31 cellular contexts compared by ENCODE assay signal in the genomic region with DNA sequence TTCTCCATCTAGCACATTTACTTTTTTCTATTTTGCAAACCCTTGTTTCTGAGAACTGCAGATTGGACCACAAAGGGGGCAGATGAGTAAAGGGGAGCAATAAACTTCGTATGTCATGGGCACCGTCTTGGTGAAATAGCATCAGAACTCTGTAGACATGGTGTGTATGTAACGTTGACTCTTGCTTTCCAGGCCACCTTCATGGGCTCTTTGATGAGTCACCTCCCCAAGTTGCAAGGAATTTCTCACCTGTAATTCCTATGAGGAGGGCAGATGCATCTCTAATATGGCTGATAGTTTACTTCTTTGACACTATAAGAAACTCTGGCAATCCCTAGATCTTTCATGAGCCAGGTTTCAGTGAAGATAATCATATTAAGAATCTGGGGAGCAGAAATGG.
"Had no signal": no experiment of that assay in that cellular context is flagged by ENCODE, and none has a peak within 500 bp of the region (broad histone marks: within the 10 kb centered on the region; RNA-seq: fewer than 3 reads in every experiment).

No MANE protein-coding gene starts in this region.

- DNase-seq: natural killer cell; occipital lobe; ovary; posterior cingulate gyrus; psoas muscle; right cardiac atrium; right lobe of liver; spleen; stimulated activated CD4-positive, alpha-beta T cell treated with anti-CD3 and anti-CD28 coated beads, Interleukin-12 subunit alpha, Interleukin-12 subunit beta, amount 100 ng/mL, for 4 hours; stimulated activated CD4-positive, alpha-beta T cell treated with anti-CD3 and anti-CD28 coated beads, Interleukin-1b, Interleukin-23, amount 100 ng/mL, for 48 hours; stimulated activated CD4-positive, alpha-beta T cell treated with anti-CD3 and anti-CD28 coated beads, Interleukin-4, amount 100 ng/mL, for 1 hour; stimulated activated CD4-positive, alpha-beta T cell treated with anti-CD3 and anti-CD28 coated beads, Interleukin-4, amount 100 ng/mL, for 4 hours; stimulated activated CD8-positive, alpha-beta memory T cell treated with anti-CD3 and anti-CD28 coated beads, Interleukin-4, amount 100 ng/mL, for 48 hours; stimulated activated naive CD4-positive, alpha-beta T cell; stimulated activated naive CD8-positive, alpha-beta T cell treated with anti-CD3 and anti-CD28 coated beads, Interleukin-15, amount 100 ng/mL, for 72 hours; stimulated activated naive CD8-positive, alpha-beta T cell treated with anti-CD3 and anti-CD28 coated beads, Interleukin-15, Interleukin-2, amounts not matched to agents 100 U/mL and 50 U/mL, for 24 hours; substantia nigra; testis; tibial artery; transverse colon; upper lobe of right lung; uterus had no signal

- H3K27me3 Mint-ChIP-seq: progenitor cell of endocrine pancreas; stimulated activated naive CD8-positive, alpha-beta T cell treated with anti-CD3 and anti-CD28 coated beads, Interleukin-15, amount 100 ng/mL, for 72 hours; type B pancreatic cell had no signal

- ATAC-seq: natural killer cell; psoas muscle; right cardiac atrium; right lobe of liver; stimulated activated memory B cell treated with anti-CD40 and anti-IgM and Interleukin-4, amounts not matched to agents 10 μg/mL and 1 μg/mL and 100 μg/mL, for 72 hours; stimulated activated naive CD8-positive, alpha-beta T cell treated with anti-CD3 and anti-CD28 coated beads, Interleukin-15, amount 100 ng/mL, for 72 hours; stimulated activated naive CD8-positive, alpha-beta T cell treated with anti-CD3 and anti-CD28 coated beads, Interleukin-15, Interleukin-2, amounts not matched to agents 100 U/mL and 50 U/mL, for 24 hours; upper lobe of right lung had no signal

- H3K27me3 ChIP-seq: neural progenitor cell, ovary, right lobe of liver, spleen, suprapubic skin, testis, tibial artery, transverse colon, upper lobe of right lung, uterus had no signal

- H3K4me2 ChIP-seq: neural progenitor cell, smooth muscle cell had no signal

- H3K27ac ChIP-seq: neural progenitor cell, ovary, parathyroid adenoma, psoas muscle, right lobe of liver, skin epidermis, spleen, suprapubic skin, testis, tibial artery, transverse colon, upper lobe of right lung, uterus had no signal

- H3K79me2 ChIP-seq: parathyroid adenoma had no signal

- H3K9me3 ChIP-seq: ovary, psoas muscle, right lobe of liver, testis, uterus had no signal

- H3K36me3 ChIP-seq: neural progenitor cell, ovary, right lobe of liver, spleen, suprapubic skin, tibial artery, transverse colon, upper lobe of right lung, uterus had no signal

- H3K36me3 Mint-ChIP-seq: natural killer cell; neural progenitor cell; stimulated activated memory B cell treated with anti-CD40 and anti-IgM and Interleukin-4, amounts not matched to agents 10 μg/mL and 1 μg/mL and 100 μg/mL, for 72 hours; type B pancreatic cell had no signal

- H3K4me3 Mint-ChIP-seq: natural killer cell; nephron; neural progenitor cell; stimulated activated memory B cell treated with anti-CD40 and anti-IgM and Interleukin-4, amounts not matched to agents 10 μg/mL and 1 μg/mL and 100 μg/mL, for 72 hours; stimulated activated naive CD8-positive, alpha-beta T cell treated with anti-CD3 and anti-CD28 coated beads, Interleukin-15, amount 100 ng/mL, for 72 hours; type B pancreatic cell had no signal

- H3K4me1 Mint-ChIP-seq: natural killer cell; nephron; stimulated activated memory B cell treated with anti-CD40 and anti-IgM and Interleukin-4, amounts not matched to agents 10 μg/mL and 1 μg/mL and 100 μg/mL, for 72 hours; stimulated activated naive CD8-positive, alpha-beta T cell treated with anti-CD3 and anti-CD28 coated beads, Interleukin-15, amount 100 ng/mL, for 72 hours had no signal

- H3K27ac Mint-ChIP-seq: natural killer cell; nephron; neural progenitor cell; progenitor cell of endocrine pancreas; stimulated activated memory B cell treated with anti-CD40 and anti-IgM and Interleukin-4, amounts not matched to agents 10 μg/mL and 1 μg/mL and 100 μg/mL, for 72 hours; type B pancreatic cell had no signal

- H3K4me3 ChIP-seq: neural progenitor cell, ovary, psoas muscle, right lobe of liver, skin epidermis, smooth muscle cell, spleen, suprapubic skin, testis, tibial artery, transverse colon, upper lobe of right lung, uterus had no signal

- H3K9ac ChIP-seq: neural progenitor cell, parathyroid adenoma had no signal

- H3K4me1 ChIP-seq: neural progenitor cell, parathyroid adenoma, psoas muscle, right lobe of liver, spleen, suprapubic skin, testis, tibial artery, transverse colon, upper lobe of right lung, uterus had no signal
